ENCODE assay signal across 11 cellular contexts in genomic region chr12:103667129-103667528, GRCh38.
"Had no signal": no experiment of that assay in that cellular context is flagged by ENCODE, and none has a peak within 500 bp of the region (broad histone marks: within the 10 kb centered on the region; RNA-seq: fewer than 3 reads in every experiment).

No MANE protein-coding gene starts in this region.

- DNase-seq: activated CD4-positive, alpha-beta T cell treated with anti-CD3 and anti-CD28 coated beads, Interleukin-2, amount 10 ng/mL, durations not matched to agents 7 days and 5 days; activated CD8-positive, alpha-beta memory T cell treated with anti-CD3 and anti-CD28 coated beads for 24 hours; activated naive CD4-positive, alpha-beta T cell treated with Interleukin-2 at 50 U/mL for 16 hours; activated naive CD8-positive, alpha-beta T cell treated with anti-CD3 and anti-CD28 coated beads, Interleukin-2, amount 50 U/mL, for 24 hours; foreskin keratinocyte; heart right ventricle; mucosa of descending colon; naive thymus-derived CD8-positive, alpha-beta T cell; right cardiac atrium; small intestine had no signal

- H3K27ac ChIP-seq: ascending aorta, foreskin keratinocyte, heart right ventricle had no signal
